11 cellular contexts compared by ENCODE assay signal in genomic region chr21:15976807-15977206, GRCh38.
DNase-seq lines count a peak whose midpoint lies in the region; ATAC-seq and TF ChIP-seq lines count a peak whose summit lies in the region.
"Had no signal": no experiment of that assay in that cellular context is flagged by ENCODE, and none has a peak within 500 bp of the region (broad histone marks: within the 10 kb centered on the region; RNA-seq: fewer than 3 reads in every experiment).

No MANE protein-coding gene starts in this region.

- no peak overlapping the region for H3K4me2 ChIP-seq in DND-41 (ENCODE audit: insufficient read depth, low read length)
- H3K4me2 ChIP-seq in mesendoderm (ENCODE audit: low read length): no peak overlapping the region

- H3K56ac ChIP-seq in mesendoderm (ENCODE audit: low read length): no peak overlapping the region

- no peak overlapping the region for H4K8ac ChIP-seq in mesendoderm (ENCODE audit: low read depth, low read length)

- H3K18ac ChIP-seq in mesendoderm (ENCODE audit: low read length): no peak overlapping the region

- H2AK5ac ChIP-seq in mesendoderm (ENCODE audit: low read length): no peak overlapping the region

- no CpG with 5 or more reads among the region's 1 CpG for WGBS in mesendoderm (ENCODE audit: extremely low coverage, insufficient coverage, low lambda C conversion rate)

- H2AFZ ChIP-seq in DND-41 (ENCODE audit: low read depth, low read length): no peak overlapping the region

- peak; percentile 35 for TF ChIP-seq CTCF in DND-41 (IDR thresholded peaks at IDR 0.05; ENCODE audit: borderline replicate concordance, extremely low read depth, low read length, poor library complexity, severe bottlenecking)
- TF ChIP-seq CTCF in WERI-Rb-1 (IDR thresholded peaks at IDR 0.05; ENCODE audit: low read depth, low read length): peak; percentile 43; the same call in 1 of the 2 replicates

- H3K4me3 ChIP-seq in DND-41 (ENCODE audit: low read depth in 1 of 2, low read length in 2 of 2): no peak overlapping the region
- no peak overlapping the region for H3K4me3 ChIP-seq in WERI-Rb-1 (ENCODE audit: low read depth, low read length)
- H3K4me3 ChIP-seq in mesendoderm (ENCODE audit: low read length): no peak overlapping the region
- H3K4me3 ChIP-seq: colonic mucosa had no signal

- no peak overlapping the region for H3K4ac ChIP-seq in mesendoderm (ENCODE audit: low read depth, low read length)

- no peak overlapping the region for H2BK15ac ChIP-seq in mesendoderm (replicated peaks; ENCODE audit: low read depth)

- peak; percentile 57 for TF ChIP-seq RAD21 in Ishikawa (IDR thresholded peaks at IDR 0.05; ENCODE audit: low read depth)

- H4K5ac ChIP-seq in mesendoderm (ENCODE audit: low read length): no peak overlapping the region

- H3K27me3 ChIP-seq in DND-41 (ENCODE audit: insufficient read depth, low read length, poor library complexity) (no peaks in the 10 kb centered on the region), WERI-Rb-1 (ENCODE audit: insufficient read depth, low read depth, severe bottlenecking) (no peaks in the 10 kb centered on the region), mesendoderm (ENCODE audit: insufficient read depth, low read length, poor library complexity) (no peaks in the 10 kb centered on the region)
- H3K27me3 ChIP-seq: colonic mucosa had no signal

- no peak overlapping the region for H2BK120ac ChIP-seq in mesendoderm (ENCODE audit: low read depth, low read length)

- no peaks in the 10 kb centered on the region for H4K20me1 ChIP-seq in DND-41 (ENCODE audit: insufficient read depth, low read length)

- DNase-seq in DND-41 (peak; percentile 12), WERI-Rb-1 (peak; percentile 11), mesendoderm (peak; percentile 53), DMS79 treated with DMSO at 0.1 percent for 48 hours (lab: John Stamatoyannopoulos, UW) (no peak), GF-D8 (lab: John Stamatoyannopoulos, UW) (no peak)
- DNase-seq: activated T-cell treated with anti-CD3 and anti-CD28 coated beads, Interleukin-2, amount 50 U/mL, for 72 hours; colonic mucosa; hippocampal formation; stimulated activated CD4-positive, alpha-beta T cell treated with anti-CD3 and anti-CD28 coated beads, Interleukin-1b, Interleukin-23, amount 100 ng/mL, for 48 hours had no signal

- H3K9me3 ChIP-seq in DND-41 (ENCODE audit: insufficient read depth, low read length, severe bottlenecking): no peaks in the 10 kb centered on the region
- no peaks in the 10 kb centered on the region for H3K9me3 ChIP-seq in WERI-Rb-1 (ENCODE audit: severe bottlenecking)
- H3K9me3 ChIP-seq: colonic mucosa had no signal

- H3K9ac ChIP-seq in DND-41 (ENCODE audit: low read depth, low read length) (no peak overlapping the region), mesendoderm (ENCODE audit: low read length) (no peak overlapping the region)

- ATAC-seq in DND-41 (ENCODE audit: insufficient read depth, low read depth) (no peak), HG02981 (IDR thresholded peaks at IDR 0.05; ENCODE audit: unreplicated experiment) (no peak)
- ATAC-seq: activated T-cell treated with anti-CD3 and anti-CD28 coated beads, Interleukin-2, amount 50 U/mL, for 72 hours had no signal

- H3K27ac ChIP-seq in DND-41 (ENCODE audit: low read length) (no peak overlapping the region), WERI-Rb-1 (no peak overlapping the region), mesendoderm (ENCODE audit: low read depth, low read length) (no peak overlapping the region)
- H3K27ac ChIP-seq: colonic mucosa had no signal

- no peak overlapping the region for H2BK5ac ChIP-seq in mesendoderm (ENCODE audit: low read length)

- no peak for TF ChIP-seq EP300 in Ishikawa (IDR thresholded peaks at IDR 0.05; ENCODE audit: borderline replicate concordance)

- H3K4me1 ChIP-seq in DND-41 (ENCODE audit: insufficient read depth, low read length): no peaks in the 10 kb centered on the region
- H3K4me1 ChIP-seq in mesendoderm (ENCODE audit: control insufficient read depth, low read depth, low read length): peaks cover 2% of the 10 kb centered on the region
- H3K4me1 ChIP-seq: colonic mucosa had no signal

- H3K79me2 ChIP-seq in DND-41 (ENCODE audit: insufficient read depth, low read length) (no peaks in the 10 kb centered on the region), mesendoderm (ENCODE audit: control insufficient read depth, insufficient read depth, low read length) (no peaks in the 10 kb centered on the region)

- H3K36me3 ChIP-seq in DND-41 (ENCODE audit: insufficient read depth, low read length) (no peaks in the 10 kb centered on the region), WERI-Rb-1 (no peaks in the 10 kb centered on the region), mesendoderm (ENCODE audit: control insufficient read depth, insufficient read depth, low read length) (no peaks in the 10 kb centered on the region)
- H3K36me3 ChIP-seq: colonic mucosa had no signal

- no peak overlapping the region for H3K23ac ChIP-seq in mesendoderm (ENCODE audit: low read length)

- H3K79me1 ChIP-seq in mesendoderm (ENCODE audit: low read length): no peaks in the 10 kb centered on the region

TF ChIP-seq in Ishikawa, 13 proteins besides CTCF, POLR2A, EP300 and RAD21:
- TF ChIP-seq REST (IDR thresholded peaks at IDR 0.05; ENCODE audit: low read depth) (no peak), CEBPB (IDR thresholded peaks at IDR 0.05) (no peak), EGR1 (IDR thresholded peaks at IDR 0.05) (no peak), TCF12 (IDR thresholded peaks at IDR 0.05; ENCODE audit: low read depth) (no peak), CREB1 (IDR thresholded peaks at IDR 0.05; ENCODE audit: low read depth) (no peak), FOXM1 (IDR thresholded peaks at IDR 0.05; ENCODE audit: borderline replicate concordance, low read depth) (no peak), NFIC (IDR thresholded peaks at IDR 0.05) (no peak), TAF1 (IDR thresholded peaks at IDR 0.05; ENCODE audit: low read depth) (no peak)

Comparison
In these comparisons a context has a peak if more than half of its experiments do, and no peak if none do; other contexts are left out.
1. DNase-seq: peak in DND-41 (single experiment), WERI-Rb-1 (single experiment) and mesendoderm (single experiment); none in DMS79 treated with DMSO at 0.1 percent for 48 hours (single experiment) and GF-D8 (single experiment).